Comparison of ENCODE assay signal across 10 cellular contexts in genomic region chrX:100596601-100597000, GRCh38. TPM values are rescaled to one million over a fixed set of nuclear protein-coding genes. Genes with fewer than 3 reads are reported as not detected.
"Had no signal": no experiment of that assay in that cellular context is flagged by ENCODE, and none has a peak within 500 bp of the region (broad histone marks: within the 10 kb centered on the region; RNA-seq: fewer than 3 reads in every experiment).

No MANE protein-coding gene starts in this region.

- H3K9me3 Mint-ChIP-seq: IgD-negative memory B cell had no signal

- H3K4me3 ChIP-seq: GM23248, HAP-1 had no signal

- H3K36me3 Mint-ChIP-seq: IgD-negative memory B cell had no signal

- H3K4me2 ChIP-seq: KMS-11 had no signal

- H3K27ac Mint-ChIP-seq: IgD-negative memory B cell had no signal

- H3K9ac ChIP-seq: GM23248, KMS-11 had no signal

- H3K4me3 Mint-ChIP-seq: IgD-negative memory B cell had no signal

- H3K36me3 ChIP-seq: HAP-1 had no signal

- H3K27ac ChIP-seq: GM23248, HL-60, KMS-11 had no signal

- H3K9me3 ChIP-seq: HAP-1 had no signal

- H2AFZ ChIP-seq: GM23248 had no signal

- ATAC-seq: HCT116, HepG2 had no signal

- DNase-seq: GM23248, KBM-7 had no signal

RNA-seq across cellular contexts. Expression of gene TNMD, which starts 11.9 kb away (rescaled TPM):
- total RNA-seq: GM23248, HepG2, HT1080 had no signal
- polyA plus RNA-seq: GM23248, HepG2, IgD-negative memory B cell had no signal

RNA-seq across cellular contexts. Expression of gene SRPX2, which starts 47.4 kb away (rescaled TPM):
- total RNA-seq: H1 had no signal
- polyA plus RNA-seq: H1, IgD-negative memory B cell had no signal
